ENCODE assay signal across 8 cellular contexts in the genomic region with DNA sequence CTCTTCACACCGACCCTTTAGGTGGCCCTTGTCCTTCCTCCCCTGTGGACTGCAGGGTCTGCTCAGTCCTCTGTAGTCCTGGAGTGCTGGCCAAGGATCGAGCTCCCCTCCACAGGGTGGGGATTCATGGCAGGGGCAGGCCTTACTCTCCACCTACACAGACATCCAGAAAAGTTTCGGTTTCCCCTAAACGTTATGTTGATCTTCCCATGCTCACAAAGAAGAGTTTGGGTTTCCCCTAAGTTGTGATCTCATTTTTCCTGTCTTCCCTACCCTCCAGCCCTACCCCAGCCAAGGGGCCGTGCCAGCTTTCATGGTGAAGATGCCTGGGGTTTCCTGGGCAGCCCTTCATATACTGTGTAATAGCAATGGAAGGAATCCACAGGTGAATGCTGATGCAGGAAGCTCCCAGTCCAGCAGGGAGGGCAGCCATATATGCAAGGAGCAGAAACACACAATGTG. TPM values are rescaled to one million over a fixed set of nuclear protein-coding genes. Genes with fewer than 3 reads are reported as not detected.
A peak's percentile ranks its signal among the peaks of the same experiment; 100 is the strongest.
DNase-seq lines count a peak whose midpoint lies in the region; ATAC-seq, FAIRE-seq and TF ChIP-seq lines count a peak whose summit lies in the region.
"Had no signal": no experiment of that assay in that cellular context is flagged by ENCODE, and none has a peak within 500 bp of the region (broad histone marks: within the 10 kb centered on the region; RNA-seq: fewer than 3 reads in every experiment).

No MANE protein-coding gene starts in this region.

- H3K4me3 ChIP-seq in Loucy (ENCODE audit: low read length, poor library complexity, severe bottlenecking), result peak overlapping the region; percentile 56
- H3K4me3 ChIP-seq in kidney (ENCODE audit: low read length in 2 of 2), result no peak overlapping the region
- no peak overlapping the region for H3K4me3 ChIP-seq in stomach

- H3K9me3 Mint-ChIP-seq in activated naive CD8-positive, alpha-beta T cell treated with anti-CD3 and anti-CD28 coated beads, Interleukin-2, amount 10 ng/mL, durations not matched to agents 7 days and 5 days, result no peaks in the 10 kb centered on the region

- WGBS in stomach, 5 donors, result 32 to 47% (median 35%) methylated on average over 5 of the region's 5 CpGs

- ATAC-seq in activated naive CD8-positive, alpha-beta T cell treated with anti-CD3 and anti-CD28 coated beads, Interleukin-2, amount 10 ng/mL, durations not matched to agents 7 days and 5 days (ENCODE audit: low read depth), result peak; percentile 2

- peaks cover 49% of the 10 kb centered on the region for H3K4me1 Mint-ChIP-seq in activated naive CD8-positive, alpha-beta T cell treated with anti-CD3 and anti-CD28 coated beads, Interleukin-2, amount 10 ng/mL, durations not matched to agents 7 days and 5 days

- H3K4me3 Mint-ChIP-seq in activated naive CD8-positive, alpha-beta T cell treated with anti-CD3 and anti-CD28 coated beads, Interleukin-2, amount 10 ng/mL, durations not matched to agents 7 days and 5 days, result peak overlapping the region; percentile 51

- no peaks in the 10 kb centered on the region for H3K9me3 ChIP-seq in Loucy (ENCODE audit: insufficient read depth, low read depth, low read length)
- no peaks in the 10 kb centered on the region for H3K9me3 ChIP-seq in kidney (ENCODE audit: control insufficient read depth in 1 of 2, low read length in 2 of 2)
- no peaks in the 10 kb centered on the region for H3K9me3 ChIP-seq in stomach

- H3K79me2 ChIP-seq in Loucy (ENCODE audit: insufficient read depth, low read length), result no peaks in the 10 kb centered on the region

- H3K36me3 ChIP-seq in Loucy (ENCODE audit: insufficient read depth, low read length), result no peaks in the 10 kb centered on the region
- no peaks in the 10 kb centered on the region for H3K36me3 ChIP-seq in kidney (ENCODE audit: control insufficient read depth in 1 of 2, insufficient read depth in 2 of 2, low read length in 2 of 2)
- H3K36me3 ChIP-seq in stomach, result peaks cover 0 to 22% (median 8%) of the 10 kb centered on the region in 4 donors

- TF ChIP-seq POLR2A in stomach (IDR thresholded peaks at IDR 0.05), result no peak

- H3K27me3 ChIP-seq in Loucy (ENCODE audit: insufficient read depth, low read length, poor library complexity, severe bottlenecking) (no peaks in the 10 kb centered on the region), stomach (no peaks in the 10 kb centered on the region)

- H3K9ac ChIP-seq in Loucy (ENCODE audit: low read depth, low read length, poor library complexity, severe bottlenecking) (peak overlapping the region; percentile 76), kidney (ENCODE audit: low read length in 2 of 2) (peak overlapping the region in 1 of 2 donors; percentile 6)

- peak overlapping the region; percentile 79 to 85 for H3K27ac ChIP-seq in kidney (ENCODE audit: low read depth in 2 of 2, low read length in 2 of 2)
- peak overlapping the region; percentile 37 to 96 (median 88) for H3K27ac ChIP-seq in stomach

- peak overlapping the region; percentile 94 for H3K27ac Mint-ChIP-seq in activated naive CD8-positive, alpha-beta T cell treated with anti-CD3 and anti-CD28 coated beads, Interleukin-2, amount 10 ng/mL, durations not matched to agents 7 days and 5 days

- no peak for TF ChIP-seq EP300 in stomach (IDR thresholded peaks at IDR 0.05)

- POLR2A ChIA-PET in activated naive CD8-positive, alpha-beta T cell treated with anti-CD3 and anti-CD28 coated beads, Interleukin-2, amount 10 ng/mL, durations not matched to agents 7 days and 5 days (lab: Charles Lee), result interaction anchor here (0.8 to 3.2 kb wide), 4 partner anchors 10 to 26 kb away, joined by 3 to 34 read pairs (median 4); a partner anchor contains a TSS

- peaks cover 3% of the 10 kb centered on the region for H3K27me3 Mint-ChIP-seq in activated naive CD8-positive, alpha-beta T cell treated with anti-CD3 and anti-CD28 coated beads, Interleukin-2, amount 10 ng/mL, durations not matched to agents 7 days and 5 days

- DNase-seq in activated naive CD8-positive, alpha-beta T cell treated with anti-CD3 and anti-CD28 coated beads, Interleukin-2, amount 10 ng/mL, durations not matched to agents 7 days and 5 days, result no peak
- no peak for DNase-seq in kidney
- DNase-seq in stomach, result no peak
- DNase-seq in occipital lobe (lab: John Stamatoyannopoulos, UW), result no peak
- DNase-seq in NOMO-1 treated with dmso at 0.1 percent for 144 hours (lab: John Stamatoyannopoulos, UW; ENCODE audit: unreplicated experiment), result no peak
- no peak for DNase-seq in CD1c-positive myeloid dendritic cell (ENCODE audit: extremely low spot score)

- 0 out of 2 replicates have a peak, but pooled peaks cover 13% of the 10 kb centered on the region for H3F3A ChIP-seq in Loucy (ENCODE audit: low read depth)

- intact Hi-C loops in kidney (cut with DNase I), result loop anchor here (10.0 kb wide), 1 partner anchor 63 kb away; no protein-coding TSS in a partner anchor
- intact Hi-C loops in stomach (cut with DNase I; ENCODE audit: low total_unique reads), result no loop called here

- H3K36me3 Mint-ChIP-seq in activated naive CD8-positive, alpha-beta T cell treated with anti-CD3 and anti-CD28 coated beads, Interleukin-2, amount 10 ng/mL, durations not matched to agents 7 days and 5 days, result peaks cover 7% of the 10 kb centered on the region

- TF ChIP-seq CTCF in Loucy (conservative IDR thresholded peaks at IDR 0.05; ENCODE audit: low read length) (no peak), kidney (IDR thresholded peaks at IDR 0.05; ENCODE audit: borderline replicate concordance, extremely low read depth, insufficient read depth) (no peak), stomach (IDR thresholded peaks at IDR 0.05) (no peak)

- no peaks in the 10 kb centered on the region for H3K9me2 ChIP-seq in Loucy (replicated peaks; ENCODE audit: low read depth, low read length)

- H3K4me1 ChIP-seq in Loucy (ENCODE audit: insufficient read depth, low read length, poor library complexity, severe bottlenecking) (peaks cover 71% of the 10 kb centered on the region), kidney (ENCODE audit: control insufficient read depth in 1 of 2, insufficient read depth in 1 of 2, low read depth in 1 of 2, low read length in 2 of 2) (peaks cover 7 to 27% of the 10 kb centered on the region in 2 donors), stomach (peaks cover 44 to 60% (median 47%) of the 10 kb centered on the region in 4 donors)

- H4K20me1 ChIP-seq in Loucy (ENCODE audit: insufficient read depth, low read length, poor library complexity, severe bottlenecking), result no peaks in the 10 kb centered on the region

- FAIRE-seq in kidney (lab: Jason Lieb, UNC), result no peak
- FAIRE-seq: colon had no signal

- H3K4me2 ChIP-seq in Loucy (ENCODE audit: low read depth, low read length, poor library complexity, severe bottlenecking), result peak overlapping the region; percentile 82

- peak overlapping the region; percentile 7; the same call in 1 of the 2 replicates for H2AFZ ChIP-seq in Loucy (ENCODE audit: low read length)

RNA-seq across cellular contexts. Expression of a gene that starts 10.3 kb away (rescaled TPM):
- total RNA-seq in activated naive CD8-positive, alpha-beta T cell treated with anti-CD3 and anti-CD28 coated beads, Interleukin-2, amount 10 ng/mL, durations not matched to agents 7 days and 5 days, result 1 to 10 TPM; 9.4 to 9.5 TPM
- total RNA-seq in kidney (22.2 TPM), stomach (10 to 100 TPM in 2 of 5 donors, 1 to 10 TPM in 3; 5.3 to 26.4 (median 9.8) TPM), occipital lobe (23.4 TPM)
- polyA plus RNA-seq in kidney (ENCODE audit: insufficient read depth, low read depth, low replicate concordance) (15.0 TPM), stomach (10 to 100 TPM in 1 of 3 donors, 1 to 10 TPM in 2; 8.0 to 13.3 (median 9.6) TPM)

RNA-seq across cellular contexts. Expression of a gene that starts 12.7 kb away (rescaled TPM):
- total RNA-seq in activated naive CD8-positive, alpha-beta T cell treated with anti-CD3 and anti-CD28 coated beads, Interleukin-2, amount 10 ng/mL, durations not matched to agents 7 days and 5 days, result 100 to 1,000 TPM; 118 to 120 TPM
- total RNA-seq in kidney, result 82.9 TPM
- 19.6 TPM for polyA plus RNA-seq in kidney (ENCODE audit: insufficient read depth, low read depth, low replicate concordance)
- total RNA-seq in stomach, result 100 to 1,000 TPM in 2 of 5 donors, 10 to 100 TPM in 3; 27.7 to 170 (median 65.9) TPM
- polyA plus RNA-seq in stomach, result 10 to 100 TPM; 16.0 to 25.8 (median 21.9) TPM
- total RNA-seq in occipital lobe, result 6.4 TPM

RNA-seq across cellular contexts. Expression of a gene that starts 55.5 kb away (rescaled TPM):
- total RNA-seq in activated naive CD8-positive, alpha-beta T cell treated with anti-CD3 and anti-CD28 coated beads, Interleukin-2, amount 10 ng/mL, durations not matched to agents 7 days and 5 days, result 10 to 100 TPM in 1 of 2 experiments, 1 to 10 TPM in 1; 8.8 to 10.5 TPM
- total RNA-seq in kidney, result 33.2 TPM
- 35.1 TPM for polyA plus RNA-seq in kidney (ENCODE audit: insufficient read depth, low read depth, low replicate concordance)
- 10 to 100 TPM in 4 of 5 donors, 1 to 10 TPM in 1; 6.2 to 48.4 (median 36.8) TPM for total RNA-seq in stomach
- polyA plus RNA-seq in stomach, result 10 to 100 TPM in 2 of 3 donors, 1 to 10 TPM in 1; 5.2 to 25.8 (median 12.5) TPM
- total RNA-seq in occipital lobe, result 3.4 TPM
